Comparison of ENCODE assay signal across 10 cellular contexts in the genomic region with DNA sequence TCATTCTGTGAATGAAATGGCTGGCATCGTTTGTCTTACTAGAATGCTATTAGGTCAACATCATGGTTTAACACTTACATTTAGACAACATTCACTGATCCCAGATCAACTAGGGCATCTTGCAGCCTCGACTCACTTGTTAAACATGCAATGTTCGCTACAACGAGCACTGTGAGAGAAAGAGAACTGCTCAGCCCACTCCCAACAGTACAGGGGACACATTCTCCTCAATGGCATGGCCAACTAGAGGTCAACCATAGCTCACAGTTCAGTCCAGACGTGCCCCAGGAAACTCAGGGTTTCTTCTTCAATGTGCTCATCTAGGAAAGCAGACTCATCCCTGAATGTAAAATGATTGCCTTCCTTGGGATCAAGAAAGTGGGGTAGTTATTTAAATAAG. TPM values are rescaled to one million over a fixed set of nuclear protein-coding genes. Genes with fewer than 3 reads are reported as not detected.
DNase-seq lines count a peak whose midpoint lies in the region; ATAC-seq and TF ChIP-seq lines count a peak whose summit lies in the region.
"Had no signal": no experiment of that assay in that cellular context is flagged by ENCODE, and none has a peak within 500 bp of the region (broad histone marks: within the 10 kb centered on the region; RNA-seq: fewer than 3 reads in every experiment).

No MANE protein-coding gene starts in this region.

- peak overlapping the region; percentile 26 for H3K27ac ChIP-seq in skeletal muscle tissue (ENCODE audit: low read depth, low read length)

- H3K4me1 ChIP-seq in Loucy (ENCODE audit: insufficient read depth, low read length, poor library complexity, severe bottlenecking) = peaks cover 83% of the 10 kb centered on the region
- H3K4me1 ChIP-seq in adipocyte (ENCODE audit: control insufficient read depth, insufficient read depth, low read length) = peaks cover 61% of the 10 kb centered on the region
- peaks cover 5 to 28% (median 9%) of the 10 kb centered on the region in 3 donors for H3K4me1 ChIP-seq in skeletal muscle tissue (ENCODE audit: control insufficient read depth in 3 of 3, insufficient read depth in 3 of 3, low read length in 3 of 3)

- H3K79me2 ChIP-seq in Loucy (ENCODE audit: insufficient read depth, low read length) = peaks cover 92% of the 10 kb centered on the region

- H3K27ac Mint-ChIP-seq in nephron progenitor cell = no peak overlapping the region

- intact Hi-C loops in Right ventricle myocardium inferior (cut with DNase I) = no loop called here

- H3K4me3 ChIP-seq in Loucy (ENCODE audit: low read length, poor library complexity, severe bottlenecking) (peak overlapping the region; percentile 58), adipocyte (ENCODE audit: low read length) (peak overlapping the region; percentile 15), skeletal muscle tissue (ENCODE audit: low read length in 3 of 3) (no peak overlapping the region)

- peaks cover 2% of the 10 kb centered on the region for H3K27me3 Mint-ChIP-seq in nephron progenitor cell (ENCODE audit: low read depth, poor library complexity)

- peak overlapping the region; percentile 38 for H3K9ac ChIP-seq in Loucy (ENCODE audit: low read depth, low read length, poor library complexity, severe bottlenecking)
- H3K9ac ChIP-seq in adipocyte (ENCODE audit: low read length) = no peak overlapping the region
- no peak overlapping the region for H3K9ac ChIP-seq in skeletal muscle tissue (ENCODE audit: low read depth in 1 of 3, low read length in 3 of 3)

- peak; percentile 42 for DNase-seq in EH (ENCODE audit: low read depth)
- DNase-seq in adipocyte (ENCODE audit: low read depth) = no peak
- DNase-seq in GM13976 (ENCODE audit: low spot score) = no peak
- no peak for DNase-seq in Right ventricle myocardium inferior (ENCODE audit: missing footprints)
- no peak for DNase-seq in nephron progenitor cell
- DNase-seq: activated effector memory CD4-positive, alpha-beta T cell treated with Interleukin-2 at 50 U/mL for 16 hours; midbrain; NCI-H2227 treated with DMSO at 0.1 percent for 48 hours had no signal

- H3K4me1 Mint-ChIP-seq in nephron progenitor cell = peaks cover 44% of the 10 kb centered on the region

- no peaks in the 10 kb centered on the region for H3K27me3 ChIP-seq in Loucy (ENCODE audit: insufficient read depth, low read length, poor library complexity, severe bottlenecking)
- no peaks in the 10 kb centered on the region for H3K27me3 ChIP-seq in adipocyte (replicated peaks; ENCODE audit: control insufficient read depth, insufficient read depth, low read length)
- H3K27me3 ChIP-seq in skeletal muscle tissue (ENCODE audit: control insufficient read depth in 3 of 3, insufficient read depth in 3 of 3, low read length in 3 of 3) = no peaks in the 10 kb centered on the region

- H3K9me2 ChIP-seq in Loucy (replicated peaks; ENCODE audit: low read depth, low read length) = no peaks in the 10 kb centered on the region

- peaks cover 3% of the 10 kb centered on the region; the same call in 1 of the 2 replicates for H3K36me3 ChIP-seq in Loucy (ENCODE audit: insufficient read depth, low read length)
- no peaks in the 10 kb centered on the region for H3K36me3 ChIP-seq in adipocyte (ENCODE audit: control insufficient read depth, insufficient read depth, low read length, severe bottlenecking)
- peaks cover 0 to 2% (median 0%) of the 10 kb centered on the region in 3 donors for H3K36me3 ChIP-seq in skeletal muscle tissue (ENCODE audit: control insufficient read depth in 3 of 3, insufficient read depth in 3 of 3, low read length in 3 of 3)

- H3K9me3 ChIP-seq in Loucy (ENCODE audit: insufficient read depth, low read depth, low read length) (no peaks in the 10 kb centered on the region), adipocyte (ENCODE audit: control insufficient read depth, low read length) (no peaks in the 10 kb centered on the region), skeletal muscle tissue (ENCODE audit: control insufficient read depth in 3 of 3, low read length in 3 of 3) (no peaks in the 10 kb centered on the region)

- H2AFZ ChIP-seq in Loucy (ENCODE audit: low read length) = no peak overlapping the region

- peaks cover 4% of the 10 kb centered on the region for H3K36me3 Mint-ChIP-seq in nephron progenitor cell (ENCODE audit: low read depth)

- no peaks in the 10 kb centered on the region for H3K9me3 Mint-ChIP-seq in nephron progenitor cell

- in situ Hi-C loops in GM13976 (cut with MboI; ENCODE audit: low sequenced_read_pairs, unreplicated experiment) = no loop called here

- H3K4me3 Mint-ChIP-seq in nephron progenitor cell = no peak overlapping the region

- peaks cover 9% of the 10 kb centered on the region for H3F3A ChIP-seq in Loucy (ENCODE audit: low read depth)

- H4K20me1 ChIP-seq in Loucy (ENCODE audit: insufficient read depth, low read length, poor library complexity, severe bottlenecking) = peaks cover 34% of the 10 kb centered on the region

- peak overlapping the region; percentile 71 for H3K4me2 ChIP-seq in Loucy (ENCODE audit: low read depth, low read length, poor library complexity, severe bottlenecking)

- TF ChIP-seq CTCF in Loucy (conservative IDR thresholded peaks at IDR 0.05; ENCODE audit: low read length) (no peak), GM13976 (IDR thresholded peaks at IDR 0.05; ENCODE audit: borderline replicate concordance, control extremely low read depth, extremely low read depth, insufficient read depth, missing control alignments) (no peak), nephron progenitor cell (IDR thresholded peaks at IDR 0.05) (no peak)

- no peak for ATAC-seq in Right ventricle myocardium inferior

RNA-seq across cellular contexts. Expression of a gene that starts 5.9 kb away (rescaled TPM):
- total RNA-seq in skeletal muscle tissue (16.2 TPM), Right ventricle myocardium inferior (19.4 TPM)

Comparison
In these comparisons a context has a peak if more than half of its experiments do, and no peak if none do; other contexts are left out.
1. H3K4me3 ChIP-seq: peak in Loucy (single experiment) and adipocyte (single experiment); none in skeletal muscle tissue (0 of 3).